18 cellular contexts compared by ENCODE assay signal in the genomic region with DNA sequence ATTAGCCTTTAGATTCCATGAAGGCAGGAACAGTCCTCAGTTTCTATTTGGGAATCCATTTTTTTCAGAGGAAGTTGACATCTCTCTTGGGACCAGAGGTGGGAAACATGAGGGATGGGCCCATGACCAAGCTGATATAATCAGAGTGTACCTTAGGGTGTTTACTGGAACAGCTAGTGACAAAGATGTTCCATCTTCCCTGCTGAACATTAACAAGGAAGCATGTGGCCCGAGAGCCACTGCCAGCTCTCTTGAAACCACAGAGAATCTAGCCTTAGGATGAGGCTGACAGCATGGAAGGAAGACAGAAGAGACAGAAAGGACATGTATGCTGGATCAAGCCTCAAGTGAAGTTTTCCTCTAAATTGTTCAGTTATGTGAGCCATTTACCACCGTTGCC. TPM values are rescaled to one million over a fixed set of nuclear protein-coding genes. Genes with fewer than 3 reads are reported as not detected.
"Had no signal": no experiment of that assay in that cellular context is flagged by ENCODE, and none has a peak within 500 bp of the region (broad histone marks: within the 10 kb centered on the region; RNA-seq: fewer than 3 reads in every experiment).

No MANE protein-coding gene starts in this region.

- FAIRE-seq: TTC549 had no signal

- H3K36me3 ChIP-seq: ovary, tibial nerve had no signal

- DNase-seq: activated CD4-positive, alpha-beta memory T cell treated with anti-CD3 and anti-CD28 coated beads, Interleukin-2, amount 10 ng/mL, durations not matched to agents 7 days and 5 days; activated naive CD8-positive, alpha-beta T cell treated with anti-CD3 and anti-CD28 coated beads, Interleukin-2, amount 10 ng/mL, durations not matched to agents 7 days and 5 days; activated T-cell treated with anti-CD3 and anti-CD28 coated beads, Interleukin-2, amount 50 U/mL, for 48 hours; anterior cingulate cortex; cerebellar nuclear complex; effector memory CD4-positive, alpha-beta T cell; foreskin melanocyte; head of caudate nucleus; naive B cell; ovary; retina; stimulated activated CD4-positive, alpha-beta T cell treated with anti-CD3 and anti-CD28 coated beads, Interleukin-2, amount 100 ng/mL, for 48 hours; stimulated activated naive CD4-positive, alpha-beta T cell; T-helper 17 cell had no signal

- H3K4me3 ChIP-seq: lung, ovary, tibial nerve had no signal

- H3K27ac ChIP-seq: ovary, tibial nerve had no signal

- ATAC-seq: activated CD4-positive, CD25-positive, alpha-beta regulatory T cell treated with anti-CD3 and anti-CD28 coated beads, Interleukin-2, amount 50 U/mL, for 24 hours; T-helper 17 cell had no signal

- H3K9me3 ChIP-seq: ovary, tibial nerve had no signal

- H3K27me3 ChIP-seq: ovary, tibial nerve had no signal

RNA-seq across cellular contexts. Expression of a gene that starts 29.1 kb away (rescaled TPM):
- total RNA-seq: activated naive CD8-positive, alpha-beta T cell treated with anti-CD3 and anti-CD28 coated beads, Interleukin-2, amount 10 ng/mL, durations not matched to agents 7 days and 5 days had no signal
